12 cellular contexts compared by ENCODE assay signal in the genomic region with DNA sequence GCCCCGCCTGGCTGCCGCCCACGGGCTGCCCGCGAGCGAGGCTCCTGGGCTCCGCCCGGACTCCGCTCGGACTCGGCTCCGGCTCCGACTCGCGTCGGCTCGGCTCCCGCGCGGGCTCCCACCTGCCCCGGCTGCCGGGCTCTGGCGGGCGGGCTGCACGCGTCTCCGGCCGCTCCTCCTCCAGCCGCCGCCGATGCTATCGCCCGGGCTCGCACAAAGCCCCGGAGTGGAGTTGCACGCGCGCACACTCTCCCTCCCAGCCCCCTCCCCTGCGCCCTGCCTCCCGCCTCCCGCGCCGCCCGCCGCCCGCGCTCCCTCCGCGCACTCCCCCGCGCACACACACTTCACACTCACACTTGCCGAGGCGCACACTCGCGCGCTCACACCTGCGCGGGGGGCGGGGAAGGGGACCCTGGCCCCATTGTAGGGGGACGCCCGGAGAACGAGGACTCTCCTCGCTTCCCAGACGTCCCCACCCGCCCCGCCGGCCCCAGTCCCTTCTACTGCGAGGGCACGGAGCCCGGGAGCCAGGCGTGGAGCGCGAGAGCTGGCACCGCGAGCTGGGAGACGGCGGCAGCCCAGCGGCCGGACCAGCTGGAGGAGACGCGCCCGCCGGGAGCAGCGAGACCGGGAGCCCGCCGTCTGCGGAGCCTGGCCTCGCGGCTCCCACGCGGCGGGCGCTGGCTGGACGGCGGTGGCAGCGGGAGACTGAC. TPM values are rescaled to one million over a fixed set of nuclear protein-coding genes. Genes with fewer than 3 reads are reported as not detected.
DNase-seq lines count a peak whose midpoint lies in the region; ATAC-seq, FAIRE-seq and TF ChIP-seq lines count a peak whose summit lies in the region.
"Had no signal": no experiment of that assay in that cellular context is flagged by ENCODE, and none has a peak within 500 bp of the region (broad histone marks: within the 10 kb centered on the region; RNA-seq: fewer than 3 reads in every experiment).

A gene (minus strand): TSS at position 215 of the 713 bp plus-strand sequence. CDS start 407 bp downstream, outside the sequence.

- TF ChIP-seq POLR2A in HepG2 (IDR thresholded peaks at IDR 0.05; ENCODE audit: insufficient read depth in 1 of 2, low read depth in 2 of 2, low read length in 2 of 2): no peak

- H2BK120ac ChIP-seq in mesendoderm (ENCODE audit: low read depth, low read length): no peak within 1 kb of the TSS

- H3K36me3 Mint-ChIP-seq in stimulated activated effector memory CD8-positive, alpha-beta T cell treated with anti-CD3 and anti-CD28 coated beads, Interleukin-12 subunit alpha, Interleukin-12 subunit beta, amount 100 ng/mL, for 72 hours: no peaks in the 10 kb centered on the region

- H2AK5ac ChIP-seq in mesendoderm (ENCODE audit: low read length): no peak within 1 kb of the TSS

- peaks cover 13% of the 10 kb centered on the region for H3K4me1 ChIP-seq in BE2C
- peaks cover 6% of the 10 kb centered on the region for H3K4me1 ChIP-seq in mesendoderm (ENCODE audit: control insufficient read depth, low read depth, low read length)
- no peaks in the 10 kb centered on the region for H3K4me1 ChIP-seq in HepG2 (ENCODE audit: insufficient read depth, low read length)

- ATAC-seq in HepG2: no peak
- no peak for ATAC-seq in GM21360 (IDR thresholded peaks at IDR 0.05; ENCODE audit: unreplicated experiment)
- no peak for ATAC-seq in stimulated activated effector memory CD8-positive, alpha-beta T cell treated with anti-CD3 and anti-CD28 coated beads, Interleukin-12 subunit alpha, Interleukin-12 subunit beta, amount 100 ng/mL, for 72 hours

- peaks cover 4% of the 10 kb centered on the region; the same call in 1 of the 2 replicates for H4K20me1 ChIP-seq in HepG2 (ENCODE audit: insufficient read depth, low read length)

- no peak within 1 kb of the TSS for H3K4ac ChIP-seq in mesendoderm (ENCODE audit: low read depth, low read length)

- H3K4me2 ChIP-seq in mesendoderm (ENCODE audit: low read length) (peak within 1 kb of the TSS; percentile 71), HepG2 (ENCODE audit: low read depth, low read length) (no peak within 1 kb of the TSS)

- H4K8ac ChIP-seq in mesendoderm (ENCODE audit: low read depth, low read length): no peak within 1 kb of the TSS

- peak within 1 kb of the TSS; percentile 66 for H3K23ac ChIP-seq in mesendoderm (ENCODE audit: low read length)

- H3K9me3 Mint-ChIP-seq in stimulated activated effector memory CD8-positive, alpha-beta T cell treated with anti-CD3 and anti-CD28 coated beads, Interleukin-12 subunit alpha, Interleukin-12 subunit beta, amount 100 ng/mL, for 72 hours: no peaks in the 10 kb centered on the region

- no peak within 1 kb of the TSS for H2AFZ ChIP-seq in HepG2 (ENCODE audit: low read length)

- H3K27me3 ChIP-seq in BE2C (peaks cover 4% of the 10 kb centered on the region; the same call in 1 of the 2 replicates), WERI-Rb-1 (ENCODE audit: insufficient read depth, low read depth, severe bottlenecking) (no peaks in the 10 kb centered on the region), mesendoderm (ENCODE audit: insufficient read depth, low read length, poor library complexity) (peaks cover 27% of the 10 kb centered on the region), HepG2 (ENCODE audit: control insufficient read depth in 1 of 2, insufficient read depth in 2 of 2, low read length in 2 of 2) (peaks cover 5 to 49% of the 10 kb centered on the region in 2 experiments)

- H2BK5ac ChIP-seq in mesendoderm (ENCODE audit: low read length): no peak within 1 kb of the TSS

- DNase-seq in BE2C (peak; percentile 79), HEK293T (ENCODE audit: extremely low spot score) (peak; percentile 36), WERI-Rb-1 (peak; percentile 77), mesendoderm (peak; percentile 59), GOT3 (lab: John Stamatoyannopoulos, UW) (no peak), HepG2 (ENCODE audit: low spot score) (no peak)
- no peak for DNase-seq in stimulated activated effector memory CD8-positive, alpha-beta T cell treated with anti-CD3 and anti-CD28 coated beads, Interleukin-12 subunit alpha, Interleukin-12 subunit beta, amount 100 ng/mL, for 72 hours (ENCODE audit: low spot score in 2 of 2)
- DNase-seq: DMS53 had no signal

- in situ Hi-C loops in HepG2 (cut with HindIII; ENCODE audit: extremely low pct_ligation_motif_present, low pct_unique_long_range_greater_than_20kb): loop anchor here (25.0 kb wide), 1 partner anchor 322 kb away; no protein-coding TSS in a partner anchor

- no peak for TF ChIP-seq EP300 in HepG2 (IDR thresholded peaks at IDR 0.05; ENCODE audit: low read depth in 2 of 2, low read length in 2 of 2)
- no peak for TF ChIP-seq EP300 in HepG2 (CRISPR knock-in tag; IDR thresholded peaks at IDR 0.05; ENCODE audit: borderline replicate concordance)

- intact Hi-C loops in HepG2 (cut with micrococcal nuclease; ENCODE audit: unreplicated experiment): no loop called here

- H3K79me1 ChIP-seq in mesendoderm (ENCODE audit: low read length): no peaks in the 10 kb centered on the region

- peak within 1 kb of the TSS; percentile 1 for H3K18ac ChIP-seq in mesendoderm (ENCODE audit: low read length)

- CTCF ChIA-PET in HEK293T (lab: Yijun Ruan, JAX): no interaction called here
- CTCF ChIA-PET in HepG2 (lab: Yijun Ruan, JAX; ENCODE audit: low intra/inter-chr PET ratio, low total read pairs): no interaction called here

- H2BK15ac ChIP-seq in mesendoderm (replicated peaks; ENCODE audit: low read depth): no peak within 1 kb of the TSS

- peaks cover 15% of the 10 kb centered on the region for H3K4me1 Mint-ChIP-seq in stimulated activated effector memory CD8-positive, alpha-beta T cell treated with anti-CD3 and anti-CD28 coated beads, Interleukin-12 subunit alpha, Interleukin-12 subunit beta, amount 100 ng/mL, for 72 hours

- peak within 1 kb of the TSS; percentile 87 for H3K27ac ChIP-seq in WERI-Rb-1
- no peak within 1 kb of the TSS for H3K27ac ChIP-seq in mesendoderm (ENCODE audit: low read depth, low read length)
- H3K27ac ChIP-seq in HepG2 (ENCODE audit: extremely low read length, insufficient read depth, low read length): no peak within 1 kb of the TSS

- H3K36me3 ChIP-seq in BE2C (no peaks in the 10 kb centered on the region), WERI-Rb-1 (peaks cover 7% of the 10 kb centered on the region), mesendoderm (ENCODE audit: control insufficient read depth, insufficient read depth, low read length) (no peaks in the 10 kb centered on the region), HepG2 (replicated peaks in 1 of 2; ENCODE audit: control insufficient read depth in 1 of 2, insufficient read depth in 2 of 2, low read length in 2 of 2) (no peaks in the 10 kb centered on the region)

- no peak within 1 kb of the TSS for H4K5ac ChIP-seq in mesendoderm (ENCODE audit: low read length)

- H3K79me2 ChIP-seq in mesendoderm (ENCODE audit: control insufficient read depth, insufficient read depth, low read length) (no peaks in the 10 kb centered on the region), HepG2 (ENCODE audit: insufficient read depth, low read length) (no peaks in the 10 kb centered on the region)

- TF ChIP-seq CTCF in BE2C (IDR thresholded peaks at IDR 0.05; ENCODE audit: low read depth, low read length) (no peak), WERI-Rb-1 (IDR thresholded peaks at IDR 0.05; ENCODE audit: low read depth, low read length) (no peak), HepG2 (CRISPR knock-in tag; IDR thresholded peaks at IDR 0.05) (no peak)

- no peak within 1 kb of the TSS for H3K27ac Mint-ChIP-seq in stimulated activated effector memory CD8-positive, alpha-beta T cell treated with anti-CD3 and anti-CD28 coated beads, Interleukin-12 subunit alpha, Interleukin-12 subunit beta, amount 100 ng/mL, for 72 hours

- H3K4me3 Mint-ChIP-seq in stimulated activated effector memory CD8-positive, alpha-beta T cell treated with anti-CD3 and anti-CD28 coated beads, Interleukin-12 subunit alpha, Interleukin-12 subunit beta, amount 100 ng/mL, for 72 hours: no peak within 1 kb of the TSS

- WGBS in mesendoderm (ENCODE audit: extremely low coverage, insufficient coverage, low lambda C conversion rate): no CpG with 5 or more reads among the region's 97 CpGs
- WGBS in HepG2 (ENCODE audit: low lambda C conversion rate): 57% methylated on average over 24 of the region's 97 CpGs

- FAIRE-seq in HepG2 (lab: Jason Lieb, UNC): no peak

- POLR2A ChIA-PET in HEK293T (lab: Yijun Ruan, JAX): no interaction called here
- POLR2A ChIA-PET in HepG2 (lab: Yijun Ruan, JAX): no interaction called here

- H3K9me3 ChIP-seq in BE2C (no peaks in the 10 kb centered on the region), WERI-Rb-1 (ENCODE audit: severe bottlenecking) (no peaks in the 10 kb centered on the region), HepG2 (ENCODE audit: low read length) (no peaks in the 10 kb centered on the region)

- H3K4me3 ChIP-seq in BE2C (ENCODE audit: low read depth, low read length) (peak within 1 kb of the TSS; percentile 62), WERI-Rb-1 (ENCODE audit: low read depth, low read length) (peak within 1 kb of the TSS; percentile 92), mesendoderm (ENCODE audit: low read length) (peak within 1 kb of the TSS; percentile 10), HepG2 (replicated peaks in 1 of 3; ENCODE audit: insufficient read depth in 1 of 3, low read depth in 2 of 3, low read length in 3 of 3) (no peak within 1 kb of the TSS)

- BruUV-seq in HepG2 (replicated peaks; lab: Mats Ljungman, UMichigan): no TSS peak

- no peak for TF ChIP-seq RAD21 in HepG2 (CRISPR knock-in tag; IDR thresholded peaks at IDR 0.05)

- H3K9ac ChIP-seq in mesendoderm (ENCODE audit: low read length) (peak within 1 kb of the TSS; percentile 52), HepG2 (ENCODE audit: insufficient read depth, low read depth, low read length) (no peak within 1 kb of the TSS)

- peak within 1 kb of the TSS; percentile 72 for H3K56ac ChIP-seq in mesendoderm (ENCODE audit: low read length)

RNA-seq across cellular contexts. Expression of the gene that starts here (rescaled TPM):
- polyA plus RNA-seq in BE2C (2012; ENCODE audit: insufficient read depth, insufficient read length, low read depth): 9.3 TPM
- polyA plus RNA-seq in mesendoderm (2013, experiment 1 of 2): 1.2 TPM
- polyA plus RNA-seq in mesendoderm (2013, experiment 2 of 2): 1.1 TPM
- not detected in 2 replicates for total RNA-seq in HepG2 (2016; rRNA removed; fragmentation: Illumina TruSeq; extraction: Trizol)
- total RNA-seq in HepG2 (2016; cell fraction: cytosol; rRNA removed; fragmentation: Illumina TruSeq; extraction: Trizol; ENCODE audit: low read depth): not detected in 2 replicates
- total RNA-seq in HepG2 (2016; cell fraction: insoluble cytoplasmic fraction; rRNA removed; fragmentation: Illumina TruSeq; extraction: Trizol): not detected in 2 replicates
- not detected in 2 replicates for total RNA-seq in HepG2 (2016; cell fraction: membrane; rRNA removed; fragmentation: Illumina TruSeq; extraction: Trizol)
- total RNA-seq in HepG2 (2016; cell fraction: nucleus; rRNA removed; fragmentation: Illumina TruSeq; extraction: Trizol): not detected in 2 replicates
- not detected in 2 replicates for polyA plus RNA-seq in HepG2 (2011; rRNA removed)
- polyA plus RNA-seq in HepG2 (2011; cell fraction: cytosol; rRNA removed): not detected in 2 replicates
- not detected in 2 replicates for polyA plus RNA-seq in HepG2 (2011; cell fraction: nucleus; rRNA removed)
- polyA plus RNA-seq in HepG2 (2012): not detected in 2 replicates
- polyA plus RNA-seq in HepG2 (2016; cell fraction: cytosol; fragmentation: Illumina TruSeq; extraction: Trizol; ENCODE audit: low read depth): not detected in 2 replicates
- polyA plus RNA-seq in HepG2 (2016; cell fraction: insoluble cytoplasmic fraction; fragmentation: Illumina TruSeq; extraction: Trizol; ENCODE audit: low read depth): not detected in 2 replicates
- not detected in 2 replicates for polyA plus RNA-seq in HepG2 (2016; cell fraction: membrane; fragmentation: Illumina TruSeq; extraction: Trizol; ENCODE audit: low read depth)
- polyA plus RNA-seq in HepG2 (2016; cell fraction: nucleus; fragmentation: Illumina TruSeq; extraction: Trizol; ENCODE audit: insufficient read depth, low read depth): not detected in 2 replicates
- not detected in 2 replicates for polyA minus RNA-seq in HepG2 (2011; rRNA and poly(A)+ RNA removed; ENCODE audit: low replicate concordance)
- not detected in 2 replicates for polyA minus RNA-seq in HepG2 (2011; cell fraction: cytosol; rRNA and poly(A)+ RNA removed)
- not detected in 2 replicates for polyA minus RNA-seq in HepG2 (2011; cell fraction: nucleus; rRNA and poly(A)+ RNA removed)
- total RNA-seq: LHCN-M2, renal cortical epithelial cell, SK-MEL-5 had no signal

Comparison
In these comparisons a context has a peak if more than half of its experiments do, and no peak if none do; other contexts are left out.
1. DNase-seq: peak in BE2C (single experiment), HEK293T (single experiment), WERI-Rb-1 (single experiment) and mesendoderm (single experiment); none in GOT3 (single experiment), HepG2 (single experiment) and stimulated activated effector memory CD8-positive, alpha-beta T cell treated with anti-CD3 and anti-CD28 coated beads, Interleukin-12 subunit alpha, Interleukin-12 subunit beta, amount 100 ng/mL, for 72 hours (0 of 2).
2. H3K4me3 ChIP-seq: peak in BE2C (single experiment), WERI-Rb-1 (single experiment) and mesendoderm (single experiment); none in HepG2 (0 of 3).